Comparison of ENCODE assay signal across 8 cellular contexts in genomic region chr11:74398244-74399159, GRCh38. TPM values are rescaled to one million over a fixed set of nuclear protein-coding genes. Genes with fewer than 3 reads are reported as not detected.
DNase-seq lines count a peak whose midpoint lies in the region; ATAC-seq and TF ChIP-seq lines count a peak whose summit lies in the region.

PGM2L1 (minus strand) TSS chr11:74398433; CDS start chr11:74398161, 272 bp downstream.

- POLR2A ChIA-PET in naive thymus-derived CD8-positive, alpha-beta T cell (lab: Charles Lee), result interaction anchor here (0.6 to 2.6 kb wide), 9 partner anchors 8 to 228 kb away, joined by 3 to 28 read pairs (median 4); partner anchors contain the start of genes C2CD3, LIPT2 and PPME1

- peak within 1 kb of the TSS; percentile 99 for H3K4me3 Mint-ChIP-seq in activated T-helper 2 cell treated with anti-CD3 and anti-CD28 coated beads, Interferon-gamma antibody, Interleukin-2, Interleukin-4, amounts not matched to agents 10 μg/mL and 5 μg/mL and 100 μg/mL, durations not matched to agents 14 hours and 24 hours and 36 hours (ENCODE audit: low read depth)
- peak within 1 kb of the TSS; percentile 95 to 100 (median 100) for H3K4me3 Mint-ChIP-seq in naive thymus-derived CD8-positive, alpha-beta T cell
- H3K4me3 Mint-ChIP-seq in stimulated activated naive B cell treated with anti-CD40 and anti-IgM and Interleukin-4, amounts not matched to agents 10 μg/mL and 1 μg/mL and 100 μg/mL, for 72 hours, result peak within 1 kb of the TSS; percentile 98 to 100

- H3K27me3 Mint-ChIP-seq in activated T-helper 2 cell treated with anti-CD3 and anti-CD28 coated beads, Interferon-gamma antibody, Interleukin-2, Interleukin-4, amounts not matched to agents 10 μg/mL and 5 μg/mL and 100 μg/mL, durations not matched to agents 14 hours and 24 hours and 36 hours (ENCODE audit: low read depth), result no peaks in the 10 kb centered on the region
- H3K27me3 Mint-ChIP-seq in naive thymus-derived CD8-positive, alpha-beta T cell, result no peaks in the 10 kb centered on the region
- no peaks in the 10 kb centered on the region for H3K27me3 Mint-ChIP-seq in stimulated activated naive B cell treated with anti-CD40 and anti-IgM and Interleukin-4, amounts not matched to agents 10 μg/mL and 1 μg/mL and 100 μg/mL, for 72 hours

- no peaks in the 10 kb centered on the region for H3K9me3 Mint-ChIP-seq in activated T-helper 2 cell treated with anti-CD3 and anti-CD28 coated beads, Interferon-gamma antibody, Interleukin-2, Interleukin-4, amounts not matched to agents 10 μg/mL and 5 μg/mL and 100 μg/mL, durations not matched to agents 14 hours and 24 hours and 36 hours
- H3K9me3 Mint-ChIP-seq in naive thymus-derived CD8-positive, alpha-beta T cell, result no peaks in the 10 kb centered on the region
- no peaks in the 10 kb centered on the region for H3K9me3 Mint-ChIP-seq in stimulated activated naive B cell treated with anti-CD40 and anti-IgM and Interleukin-4, amounts not matched to agents 10 μg/mL and 1 μg/mL and 100 μg/mL, for 72 hours

- peak within 1 kb of the TSS; percentile 100 for H3K27ac Mint-ChIP-seq in activated T-helper 2 cell treated with anti-CD3 and anti-CD28 coated beads, Interferon-gamma antibody, Interleukin-2, Interleukin-4, amounts not matched to agents 10 μg/mL and 5 μg/mL and 100 μg/mL, durations not matched to agents 14 hours and 24 hours and 36 hours
- peak within 1 kb of the TSS; percentile 94 to 99 (median 98) for H3K27ac Mint-ChIP-seq in naive thymus-derived CD8-positive, alpha-beta T cell
- H3K27ac Mint-ChIP-seq in stimulated activated naive B cell treated with anti-CD40 and anti-IgM and Interleukin-4, amounts not matched to agents 10 μg/mL and 1 μg/mL and 100 μg/mL, for 72 hours, result peak within 1 kb of the TSS; percentile 98

- no peak; the same call in 1 of the 2 replicates for TF ChIP-seq CTCF in LNCaP clone FGC (IDR thresholded peaks at IDR 0.05; ENCODE audit: control insufficient read depth, extremely low read depth, insufficient read depth)

- intact Hi-C loops in activated T-helper 2 cell treated with anti-CD3 and anti-CD28 coated beads, Interferon-gamma antibody, Interleukin-2, Interleukin-4, amounts not matched to agents 10 μg/mL and 5 μg/mL and 100 μg/mL, durations not matched to agents 14 hours and 24 hours and 36 hours (cut with micrococcal nuclease), result loop anchor here (1.0 to 10.0 kb wide), 7 partner anchors 8 to 546 kb away; partner anchors contain the start of genes C2CD3, LIPT2, PPME1 and SPCS2

- peaks cover 30% of the 10 kb centered on the region for H3K4me1 Mint-ChIP-seq in activated T-helper 2 cell treated with anti-CD3 and anti-CD28 coated beads, Interferon-gamma antibody, Interleukin-2, Interleukin-4, amounts not matched to agents 10 μg/mL and 5 μg/mL and 100 μg/mL, durations not matched to agents 14 hours and 24 hours and 36 hours (ENCODE audit: low read depth)
- peaks cover 10 to 25% (median 20%) of the 10 kb centered on the region in 4 donors for H3K4me1 Mint-ChIP-seq in naive thymus-derived CD8-positive, alpha-beta T cell
- H3K4me1 Mint-ChIP-seq in stimulated activated naive B cell treated with anti-CD40 and anti-IgM and Interleukin-4, amounts not matched to agents 10 μg/mL and 1 μg/mL and 100 μg/mL, for 72 hours, result peaks cover 5 to 6% of the 10 kb centered on the region in 2 donors

- DNase-seq in EL, result peak; percentile 95
- DNase-seq in H4 (ENCODE audit: low spot score), result peak; percentile 92
- DNase-seq in LNCaP clone FGC (ENCODE audit: low read depth), result peak; percentile 83
- peak; percentile 96 for DNase-seq in RPMI8226
- DNase-seq in activated T-helper 2 cell treated with anti-CD3 and anti-CD28 coated beads, Interferon-gamma antibody, Interleukin-2, Interleukin-4, amounts not matched to agents 10 μg/mL and 5 μg/mL and 100 μg/mL, durations not matched to agents 14 hours and 24 hours and 36 hours (ENCODE audit: low spot score), result peak; percentile 89
- DNase-seq in fibroblast of peridontal ligament (ENCODE audit: extremely low read depth), result peak; percentile 87
- peak; percentile 88 to 98 (median 93) for DNase-seq in naive thymus-derived CD8-positive, alpha-beta T cell
- peak; percentile 91 for DNase-seq in stimulated activated naive B cell treated with anti-CD40 and anti-IgM and Interleukin-4, amounts not matched to agents 10 μg/mL and 1 μg/mL and 100 μg/mL, for 72 hours

- ATAC-seq in naive thymus-derived CD8-positive, alpha-beta T cell, result peak; percentile 83 to 87
- ATAC-seq in stimulated activated naive B cell treated with anti-CD40 and anti-IgM and Interleukin-4, amounts not matched to agents 10 μg/mL and 1 μg/mL and 100 μg/mL, for 72 hours (replicated peaks), result peak; percentile 92 to 94

- H3K36me3 Mint-ChIP-seq in activated T-helper 2 cell treated with anti-CD3 and anti-CD28 coated beads, Interferon-gamma antibody, Interleukin-2, Interleukin-4, amounts not matched to agents 10 μg/mL and 5 μg/mL and 100 μg/mL, durations not matched to agents 14 hours and 24 hours and 36 hours (ENCODE audit: low read depth), result peaks cover 7% of the 10 kb centered on the region
- H3K36me3 Mint-ChIP-seq in naive thymus-derived CD8-positive, alpha-beta T cell, result no peaks in the 10 kb centered on the region
- no peaks in the 10 kb centered on the region for H3K36me3 Mint-ChIP-seq in stimulated activated naive B cell treated with anti-CD40 and anti-IgM and Interleukin-4, amounts not matched to agents 10 μg/mL and 1 μg/mL and 100 μg/mL, for 72 hours

- peak within 1 kb of the TSS; percentile 80 for H3K4me3 ChIP-seq in LNCaP clone FGC (ENCODE audit: low read depth, low read length)

RNA-seq across cellular contexts. Expression of gene PGM2L1, which starts in this region (rescaled TPM):
- 2.2 and 3.7 TPM in 2 replicates for total RNA-seq in H4 (2014; rRNA removed; shearing (Covaris generic))
- 17.1 and 18.2 TPM in 2 replicates for total RNA-seq in activated T-helper 2 cell treated with anti-CD3 and anti-CD28 coated beads, Interferon-gamma antibody, Interleukin-2, Interleukin-4, amounts not matched to agents 10 μg/mL and 5 μg/mL and 100 μg/mL, durations not matched to agents 14 hours and 24 hours and 36 hours
- total RNA-seq in naive thymus-derived CD8-positive, alpha-beta T cell, result 10 to 100 TPM; 11.0 to 11.5 TPM
- polyA plus RNA-seq in naive thymus-derived CD8-positive, alpha-beta T cell, result 1 to 10 TPM; 2.8 to 2.9 (median 2.9) TPM

Comparison
In these comparisons a context has a peak if more than half of its experiments do, and no peak if none do; other contexts are left out.
1. Peak in every context shown above with its lines: DNase-seq, ATAC-seq and H3K4me3 ChIP-seq.